ENCODE assay signal across 1 cellular context in the genomic region with DNA sequence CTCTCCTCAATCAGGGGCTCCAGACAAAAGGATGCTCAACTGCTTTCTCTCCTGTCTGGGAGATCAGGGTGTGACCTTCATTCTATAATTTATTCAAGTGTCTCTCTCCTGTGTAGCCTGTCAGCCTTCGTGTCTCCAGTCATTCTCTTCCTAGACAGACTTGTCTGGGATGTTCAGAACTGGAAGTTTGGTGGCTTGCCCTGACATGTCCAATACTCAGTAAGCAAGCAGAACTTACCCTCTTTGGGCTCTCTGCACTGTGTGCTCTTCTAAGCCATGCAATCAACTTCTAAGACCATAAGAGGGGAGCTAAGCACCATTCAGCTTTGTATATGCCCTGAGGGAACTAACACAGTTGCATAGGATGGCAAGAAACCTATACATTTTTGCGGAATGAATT.
TF ChIP-seq lines count a peak whose summit lies in the region.

No MANE protein-coding gene starts in this region.

TF ChIP-seq in K562, 482 proteins besides CTCF, POLR2A, EP300 and RAD21:
- no peak for TF ChIP-seq NFXL1 (CRISPR knock-in tag; IDR thresholded peaks at IDR 0.05)
- TF ChIP-seq, protein P1, sequence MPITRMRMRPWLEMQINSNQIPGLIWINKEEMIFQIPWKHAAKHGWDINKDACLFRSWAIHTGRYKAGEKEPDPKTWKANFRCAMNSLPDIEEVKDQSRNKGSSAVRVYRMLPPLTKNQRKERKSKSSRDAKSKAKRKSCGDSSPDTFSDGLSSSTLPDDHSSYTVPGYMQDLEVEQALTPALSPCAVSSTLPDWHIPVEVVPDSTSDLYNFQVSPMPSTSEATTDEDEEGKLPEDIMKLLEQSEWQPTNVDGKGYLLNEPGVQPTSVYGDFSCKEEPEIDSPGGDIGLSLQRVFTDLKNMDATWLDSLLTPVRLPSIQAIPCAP (CRISPR knock-in tag; IDR thresholded peaks at IDR 0.05; ENCODE audit: borderline replicate concordance): no peak
